In the genomic region with DNA sequence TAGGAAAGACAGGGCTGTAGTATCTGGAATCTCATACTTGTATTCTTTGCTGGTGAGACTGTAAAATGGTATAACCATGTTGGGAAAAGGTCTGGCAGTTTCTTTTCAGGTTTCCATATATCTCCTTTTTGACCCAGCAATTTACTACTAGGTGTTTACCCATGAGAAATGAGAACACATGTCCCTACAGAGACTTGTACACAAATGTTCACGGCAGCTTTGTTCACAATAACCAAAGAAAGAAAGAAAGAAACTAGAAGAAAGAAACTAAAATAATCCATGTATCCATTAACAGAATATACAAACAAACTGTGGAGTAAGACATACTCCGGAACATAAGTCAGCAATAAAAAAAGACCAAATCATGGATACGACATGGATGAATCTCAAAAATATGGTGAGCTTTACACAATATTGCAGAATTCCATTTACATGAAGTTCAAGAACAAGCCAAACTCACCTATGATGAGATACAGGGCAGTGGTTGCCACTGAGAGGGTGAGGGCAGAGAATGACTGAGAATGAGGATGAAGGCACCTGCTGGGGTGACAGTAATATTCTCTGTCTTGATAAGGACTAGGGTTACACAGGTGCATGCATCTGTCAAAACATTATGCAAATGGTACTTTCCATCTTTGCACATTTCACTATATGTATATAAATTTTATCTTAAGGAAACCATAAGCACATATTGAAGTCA, we compare ENCODE assay signal across 10 cellular contexts. TPM values are rescaled to one million over a fixed set of nuclear protein-coding genes. Genes with fewer than 3 reads are reported as not detected.
DNase-seq lines count a peak whose midpoint lies in the region; ATAC-seq and TF ChIP-seq lines count a peak whose summit lies in the region.
"Had no signal": no experiment of that assay in that cellular context is flagged by ENCODE, and none has a peak within 500 bp of the region (broad histone marks: within the 10 kb centered on the region; RNA-seq: fewer than 3 reads in every experiment).

No MANE protein-coding gene starts in this region.

- CTCF ChIA-PET in activated CD8-positive, alpha-beta T cell treated with anti-CD3 and anti-CD28 coated beads for 36 hours (lab: Charles Lee), result interaction anchor here (1.0 to 2.0 kb wide), 4 partner anchors 8 to 39 kb away, joined by 3 to 5 read pairs (median 4); no protein-coding TSS in a partner anchor

- POLR2A ChIA-PET in activated CD8-positive, alpha-beta T cell treated with anti-CD3 and anti-CD28 coated beads for 36 hours (lab: Charles Lee), result interaction anchor here (0.6 to 3.8 kb wide), 10 partner anchors 11 to 1419 kb away, joined by 3 to 34 read pairs (median 6); no protein-coding TSS in a partner anchor

- intact Hi-C loops in activated CD8-positive, alpha-beta T cell treated with anti-CD3 and anti-CD28 coated beads for 36 hours (cut with micrococcal nuclease), result loop anchor here (5.0 kb wide), 4 partner anchors 42 to 223 kb away; no protein-coding TSS in a partner anchor
- intact Hi-C loops in natural killer cell (cut with micrococcal nuclease), result loop anchor here (2.0 to 10.0 kb wide), 4 partner anchors 16 to 644 kb away; no protein-coding TSS in a partner anchor
- intact Hi-C loops in CD14-positive monocyte (cut with micrococcal nuclease), result no loop called here

- no peaks in the 10 kb centered on the region for H3K9me3 ChIP-seq in DOHH2 (ENCODE audit: control insufficient read depth, insufficient read depth, low read length)

- H3K27me3 ChIP-seq in DOHH2 (ENCODE audit: control insufficient read depth, low read length), result no peaks in the 10 kb centered on the region

- H3K4me2 ChIP-seq in DOHH2 (ENCODE audit: low read length), result peak overlapping the region; percentile 82

- peaks cover 28% of the 10 kb centered on the region for H4K20me1 ChIP-seq in DOHH2 (ENCODE audit: control insufficient read depth, insufficient read depth, low read depth, low read length)

- peaks cover 79% of the 10 kb centered on the region for H3K36me3 ChIP-seq in DOHH2 (ENCODE audit: control insufficient read depth, low read length)

- peak overlapping the region; percentile 95 for H3K4me3 ChIP-seq in DOHH2 (ENCODE audit: low read length)

- peak; percentile 22 for DNase-seq in activated CD8-positive, alpha-beta T cell treated with anti-CD3 and anti-CD28 coated beads for 36 hours
- no peak for DNase-seq in natural killer cell
- no peak for DNase-seq in dermis blood vessel endothelial cell
- no peak for DNase-seq in midbrain (lab: John Stamatoyannopoulos, UW)
- no peak for DNase-seq in mesothelial cell of epicardium (ENCODE audit: low spot score in 2 of 2, unreplicated experiment in 2 of 2)
- no peak for DNase-seq in CD14-positive monocyte (ENCODE audit: low spot score)
- DNase-seq: cortex of kidney, left cardiac atrium had no signal

- no peaks in the 10 kb centered on the region for H3K27me3 Mint-ChIP-seq in activated CD8-positive, alpha-beta T cell treated with anti-CD3 and anti-CD28 coated beads for 36 hours
- H3K27me3 Mint-ChIP-seq in natural killer cell (ENCODE audit: low read depth in 2 of 2) (no peaks in the 10 kb centered on the region), mesothelial cell of epicardium (ENCODE audit: low read depth) (peaks cover 63% of the 10 kb centered on the region), CD14-positive monocyte (ENCODE audit: low read depth in 3 of 3) (peaks cover 0 to 4% (median 4%) of the 10 kb centered on the region in 3 donors)

- no peaks in the 10 kb centered on the region for H3K9me3 Mint-ChIP-seq in activated CD8-positive, alpha-beta T cell treated with anti-CD3 and anti-CD28 coated beads for 36 hours
- H3K9me3 Mint-ChIP-seq in natural killer cell, result no peaks in the 10 kb centered on the region
- no peaks in the 10 kb centered on the region for H3K9me3 Mint-ChIP-seq in mesothelial cell of epicardium
- no peaks in the 10 kb centered on the region for H3K9me3 Mint-ChIP-seq in CD14-positive monocyte

- H3K4me1 Mint-ChIP-seq in activated CD8-positive, alpha-beta T cell treated with anti-CD3 and anti-CD28 coated beads for 36 hours (ENCODE audit: low read depth), result peaks cover 67% of the 10 kb centered on the region
- H3K4me1 Mint-ChIP-seq in natural killer cell, result peaks cover 80 to 88% of the 10 kb centered on the region in 2 donors
- H3K4me1 Mint-ChIP-seq in mesothelial cell of epicardium, result peaks cover 32% of the 10 kb centered on the region
- peaks cover 45% of the 10 kb centered on the region for H3K4me1 Mint-ChIP-seq in CD14-positive monocyte

- H3K36me3 Mint-ChIP-seq in activated CD8-positive, alpha-beta T cell treated with anti-CD3 and anti-CD28 coated beads for 36 hours (ENCODE audit: low read depth), result peaks cover 66% of the 10 kb centered on the region
- H3K36me3 Mint-ChIP-seq in natural killer cell, result no peaks in the 10 kb centered on the region
- H3K36me3 Mint-ChIP-seq in mesothelial cell of epicardium, result no peaks in the 10 kb centered on the region
- H3K36me3 Mint-ChIP-seq in CD14-positive monocyte, result peaks cover 2 to 7% of the 10 kb centered on the region in 2 donors

- peaks cover 74% of the 10 kb centered on the region for H3K4me1 ChIP-seq in DOHH2 (ENCODE audit: control insufficient read depth, low read length)

- H3K4me3 Mint-ChIP-seq in activated CD8-positive, alpha-beta T cell treated with anti-CD3 and anti-CD28 coated beads for 36 hours, result peak overlapping the region; percentile 98
- H3K4me3 Mint-ChIP-seq in natural killer cell (peak overlapping the region; percentile 97), mesothelial cell of epicardium (no peak overlapping the region), CD14-positive monocyte (no peak overlapping the region)

- peak overlapping the region; percentile 95 for H3K27ac ChIP-seq in DOHH2 (ENCODE audit: low read depth, low read length)

- TF ChIP-seq CTCF in DOHH2 (IDR thresholded peaks at IDR 0.05; ENCODE audit: low read depth, low read length, poor library complexity, severe bottlenecking), result no peak
- no peak for TF ChIP-seq CTCF in activated CD8-positive, alpha-beta T cell treated with anti-CD3 and anti-CD28 coated beads for 36 hours (IDR thresholded peaks at IDR 0.05)
- no peak for TF ChIP-seq CTCF in natural killer cell (IDR thresholded peaks at IDR 0.05)
- no peak for TF ChIP-seq CTCF in mesothelial cell of epicardium (IDR thresholded peaks at IDR 0.05; ENCODE audit: unreplicated experiment)
- no peak for TF ChIP-seq CTCF in CD14-positive monocyte (IDR thresholded peaks at IDR 0.05)

- peak overlapping the region; percentile 90 for H3K27ac Mint-ChIP-seq in activated CD8-positive, alpha-beta T cell treated with anti-CD3 and anti-CD28 coated beads for 36 hours
- peak overlapping the region; percentile 91 to 97 for H3K27ac Mint-ChIP-seq in natural killer cell
- H3K27ac Mint-ChIP-seq in mesothelial cell of epicardium, result no peak overlapping the region
- peak overlapping the region in 2 of 7 donors; percentile 44 to 51 for H3K27ac Mint-ChIP-seq in CD14-positive monocyte

- H3F3A ChIP-seq in DOHH2 (ENCODE audit: control insufficient read depth, insufficient read depth), result peaks cover 42% of the 10 kb centered on the region

- peaks cover 98% of the 10 kb centered on the region for H3K79me2 ChIP-seq in DOHH2 (ENCODE audit: control insufficient read depth, low read length)

- H3K9me2 ChIP-seq in DOHH2 (replicated peaks; ENCODE audit: control insufficient read depth, low read length), result no peaks in the 10 kb centered on the region

- ATAC-seq in GM21723 (IDR thresholded peaks at IDR 0.05; ENCODE audit: unreplicated experiment), result peak; percentile 15
- no peak for ATAC-seq in activated CD8-positive, alpha-beta T cell treated with anti-CD3 and anti-CD28 coated beads for 36 hours
- no peak for ATAC-seq in natural killer cell

RNA-seq across cellular contexts. Expression of a gene that starts 2.7 kb away (rescaled TPM):
- total RNA-seq in activated CD8-positive, alpha-beta T cell treated with anti-CD3 and anti-CD28 coated beads for 36 hours, result 100 to 1,000 TPM; 113 to 125 TPM
- total RNA-seq in natural killer cell (100 to 1,000 TPM; 112 to 135 (median 115) TPM), dermis blood vessel endothelial cell (47.3 and 47.8 TPM in 2 replicates), mesothelial cell of epicardium (10.0 to 11.0 TPM (median 10.2 TPM) in 3 replicates)
- polyA plus RNA-seq in CD14-positive monocyte, result 10 to 100 TPM; 27.2 to 28.0 TPM

Comparison
In these comparisons a context has a peak if more than half of its experiments do, and no peak if none do; other contexts are left out.
1. H3K4me3 Mint-ChIP-seq: peak in activated CD8-positive, alpha-beta T cell treated with anti-CD3 and anti-CD28 coated beads for 36 hours (single experiment) and natural killer cell (single experiment); none in mesothelial cell of epicardium (single experiment) and CD14-positive monocyte (0 of 2).
2. intact Hi-C loops: an anchor here in activated CD8-positive, alpha-beta T cell treated with anti-CD3 and anti-CD28 coated beads for 36 hours (5.0 kb wide) and natural killer cell (2.0 to 10.0 kb wide); none called in CD14-positive monocyte.